ENCODE assay signal across 12 cellular contexts in the genomic region with DNA sequence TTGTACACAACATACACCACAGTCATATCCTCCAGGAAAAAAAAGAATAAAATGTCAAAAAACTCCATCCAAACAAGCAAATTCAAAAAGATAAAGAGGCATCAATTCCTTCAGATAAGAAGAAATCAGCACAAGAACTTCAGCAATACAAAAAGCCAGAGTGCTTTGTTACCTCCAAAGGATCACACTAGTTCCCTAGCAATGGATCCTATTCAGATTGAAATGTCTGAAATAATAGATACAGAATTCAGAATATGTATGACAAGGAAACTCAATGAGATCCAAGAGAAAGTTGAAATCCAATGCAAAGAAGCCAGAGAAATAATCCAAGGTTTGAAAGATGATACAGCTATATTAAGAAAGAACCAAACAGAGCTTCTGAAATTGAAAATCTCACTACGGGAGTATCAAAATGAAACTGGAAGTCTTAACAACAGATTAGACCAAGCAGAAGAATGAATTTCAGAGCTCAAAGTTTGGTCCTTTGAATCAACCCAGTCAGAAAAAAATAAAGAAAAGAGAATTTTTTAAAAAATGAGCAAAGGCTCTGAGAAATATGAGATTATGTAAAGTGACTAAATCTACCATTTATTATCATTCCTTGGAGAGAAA.
A peak's percentile ranks its signal among the peaks of the same experiment; 100 is the strongest.
DNase-seq lines count a peak whose midpoint lies in the region; ATAC-seq and TF ChIP-seq lines count a peak whose summit lies in the region.
"Had no signal": no experiment of that assay in that cellular context is flagged by ENCODE, and none has a peak within 500 bp of the region (broad histone marks: within the 10 kb centered on the region; RNA-seq: fewer than 3 reads in every experiment).

No MANE protein-coding gene starts in this region.

- H3K79me2 ChIP-seq in Karpas-422 (ENCODE audit: low read length), result no peaks in the 10 kb centered on the region

- peaks cover 33% of the 10 kb centered on the region for H3K4me1 Mint-ChIP-seq in CD4-positive, alpha-beta T cell (ENCODE audit: low read depth)
- H3K4me1 Mint-ChIP-seq in endothelial cell (ENCODE audit: unreplicated experiment), result no peaks in the 10 kb centered on the region
- H3K4me1 Mint-ChIP-seq in Caco-2 (ENCODE audit: low read depth, unreplicated experiment), result no peaks in the 10 kb centered on the region
- H3K4me1 Mint-ChIP-seq: naive B cell had no signal

- no peaks in the 10 kb centered on the region for H3K9me2 ChIP-seq in Karpas-422 (replicated peaks; ENCODE audit: insufficient read depth, low read length)

- intact Hi-C loops in CD4-positive, alpha-beta T cell (cut with DNase I, micrococcal nuclease), result no loop called here
- intact Hi-C loops in Caco-2 (cut with micrococcal nuclease; ENCODE audit: unreplicated experiment), result no loop called here

- TF ChIP-seq CTCF in CD4-positive, alpha-beta T cell (IDR thresholded peaks at IDR 0.05), result no peak
- no peak for TF ChIP-seq CTCF in endothelial cell (IDR thresholded peaks at IDR 0.05; ENCODE audit: unreplicated experiment)
- no peak for TF ChIP-seq CTCF in Caco-2 (IDR thresholded peaks at IDR 0.05; ENCODE audit: insufficient read depth in 1 of 2, low read depth in 1 of 2, low read length in 1 of 2, severe bottlenecking in 1 of 2, unreplicated experiment in 1 of 2)

- no peak overlapping the region for H3K27ac ChIP-seq in CD4-positive, alpha-beta T cell (ENCODE audit: low read depth, low read length)
- H3K27ac ChIP-seq in Karpas-422 (ENCODE audit: low read length), result no peak overlapping the region
- H3K27ac ChIP-seq: testis had no signal

- no peaks in the 10 kb centered on the region for H4K20me1 ChIP-seq in Karpas-422 (ENCODE audit: insufficient read depth, low read depth, low read length)

- H3K36me3 Mint-ChIP-seq in CD4-positive, alpha-beta T cell (ENCODE audit: low read depth), result peaks cover 9% of the 10 kb centered on the region
- no peaks in the 10 kb centered on the region for H3K36me3 Mint-ChIP-seq in endothelial cell (ENCODE audit: low read depth, unreplicated experiment)
- H3K36me3 Mint-ChIP-seq in Caco-2 (ENCODE audit: insufficient read depth, unreplicated experiment), result no peaks in the 10 kb centered on the region
- H3K36me3 Mint-ChIP-seq: naive B cell had no signal

- H3K27ac Mint-ChIP-seq in CD4-positive, alpha-beta T cell, result no peak overlapping the region
- H3K27ac Mint-ChIP-seq in endothelial cell (ENCODE audit: unreplicated experiment) (no peak overlapping the region), Caco-2 (ENCODE audit: unreplicated experiment) (no peak overlapping the region)

- H3K9me3 Mint-ChIP-seq in CD4-positive, alpha-beta T cell, result peaks cover 5% of the 10 kb centered on the region
- H3K9me3 Mint-ChIP-seq in endothelial cell (ENCODE audit: unreplicated experiment), result no peaks in the 10 kb centered on the region
- no peaks in the 10 kb centered on the region for H3K9me3 Mint-ChIP-seq in Caco-2 (ENCODE audit: unreplicated experiment)

- H3K27me3 Mint-ChIP-seq in CD4-positive, alpha-beta T cell, result no peaks in the 10 kb centered on the region
- no peaks in the 10 kb centered on the region for H3K27me3 Mint-ChIP-seq in endothelial cell (ENCODE audit: unreplicated experiment)
- H3K27me3 Mint-ChIP-seq in Caco-2 (ENCODE audit: insufficient read depth, unreplicated experiment), result no peaks in the 10 kb centered on the region

- BruUV-seq in Caco-2 (replicated peaks; lab: Mats Ljungman, UMichigan), result no TSS peak

- H2AFZ ChIP-seq in Karpas-422 (ENCODE audit: low read length), result no peak overlapping the region

- H3K4me3 ChIP-seq in Caco-2 (ENCODE audit: low read depth, low read length), result no peak overlapping the region
- no peak overlapping the region for H3K4me3 ChIP-seq in Karpas-422 (ENCODE audit: low read length)
- H3K4me3 ChIP-seq: testis had no signal

- no peaks in the 10 kb centered on the region for H3K27me3 ChIP-seq in CD4-positive, alpha-beta T cell (ENCODE audit: control insufficient read depth, insufficient read depth, low read length)
- H3K27me3 ChIP-seq in Caco-2 (replicated peaks; ENCODE audit: control insufficient read depth, insufficient read depth, low read length) (no peaks in the 10 kb centered on the region), Karpas-422 (ENCODE audit: low read length) (no peaks in the 10 kb centered on the region)
- H3K27me3 ChIP-seq: testis had no signal

- POLR2A ChIA-PET in CD4-positive, alpha-beta T cell (lab: Charles Lee), result interaction anchor here (1.4 kb wide), 1 partner anchor 18 kb away, joined by 4 read pairs; no protein-coding TSS in a partner anchor
- POLR2A ChIA-PET in Caco-2 (lab: Charles Lee), result no interaction called here

- H3K9ac ChIP-seq in Karpas-422 (ENCODE audit: low read length), result no peak overlapping the region

- peak overlapping the region; percentile 22 for H3K4me3 Mint-ChIP-seq in CD4-positive, alpha-beta T cell
- H3K4me3 Mint-ChIP-seq in endothelial cell (ENCODE audit: unreplicated experiment), result no peak overlapping the region
- no peak overlapping the region for H3K4me3 Mint-ChIP-seq in Caco-2 (ENCODE audit: unreplicated experiment)

- H3K36me3 ChIP-seq in Caco-2 (ENCODE audit: control insufficient read depth, insufficient read depth, low read length) (no peaks in the 10 kb centered on the region), Karpas-422 (ENCODE audit: insufficient read depth, low read length) (no peaks in the 10 kb centered on the region)

- CTCF ChIA-PET in CD4-positive, alpha-beta T cell (lab: Charles Lee), result no interaction called here
- CTCF ChIA-PET in Caco-2 (lab: Charles Lee), result no interaction called here

- no peaks in the 10 kb centered on the region for H3K9me3 ChIP-seq in CD4-positive, alpha-beta T cell (ENCODE audit: control insufficient read depth, low read length)
- H3K9me3 ChIP-seq in Caco-2, result no peaks in the 10 kb centered on the region
- no peaks in the 10 kb centered on the region for H3K9me3 ChIP-seq in Karpas-422 (ENCODE audit: low read length)
- H3K9me3 ChIP-seq: testis had no signal

- no peaks in the 10 kb centered on the region for H3K4me1 ChIP-seq in Caco-2
- no peaks in the 10 kb centered on the region for H3K4me1 ChIP-seq in Karpas-422 (ENCODE audit: low read length)
- H3K4me1 ChIP-seq: testis had no signal

- ATAC-seq in CD4-positive, alpha-beta T cell (ENCODE audit: poor library complexity), result no peak
- peak; percentile 75 for ATAC-seq in GM18907 (IDR thresholded peaks at IDR 0.05; ENCODE audit: unreplicated experiment)
- peak; percentile 77 for ATAC-seq in HG02759 (IDR thresholded peaks at IDR 0.05; ENCODE audit: unreplicated experiment)
- peak; percentile 92 for ATAC-seq in HG03575 (IDR thresholded peaks at IDR 0.05; ENCODE audit: extremely low read depth, insufficient number of reproducible peaks, low FRiP score, unreplicated experiment)

- no peak for DNase-seq in CD4-positive, alpha-beta T cell
- no peak for DNase-seq in endothelial cell (ENCODE audit: low spot score)
- DNase-seq in Caco-2, result no peak
- no peak for DNase-seq in Karpas-422
- no peak for DNase-seq in activated CD8-positive, alpha-beta memory T cell treated with anti-CD3 and anti-CD28 coated beads, Interleukin-2, amount 50 U/mL, for 48 hours
- DNase-seq: aorta, naive B cell, NCI-H187, testis had no signal

- H3K4me2 ChIP-seq in Karpas-422 (ENCODE audit: low read depth, low read length, poor library complexity, severe bottlenecking), result no peak overlapping the region
